In genomic region chr2:77054938-77055337, GRCh38 we compare ENCODE assay signal across 18 cellular contexts.
DNase-seq lines count a peak whose midpoint lies in the region; ATAC-seq, FAIRE-seq and TF ChIP-seq lines count a peak whose summit lies in the region.
"Had no signal": no experiment of that assay in that cellular context is flagged by ENCODE, and none has a peak within 500 bp of the region (broad histone marks: within the 10 kb centered on the region; RNA-seq: fewer than 3 reads in every experiment).

No MANE protein-coding gene starts in this region.

- no peaks in the 10 kb centered on the region for H3K36me3 Mint-ChIP-seq in type B pancreatic cell
- H3K36me3 Mint-ChIP-seq: naive thymus-derived CD4-positive, alpha-beta T cell had no signal

- no peaks in the 10 kb centered on the region for H3K4me1 Mint-ChIP-seq in type B pancreatic cell (ENCODE audit: unreplicated experiment)
- H3K4me1 Mint-ChIP-seq: naive thymus-derived CD4-positive, alpha-beta T cell had no signal

- H2AFZ ChIP-seq in DND-41 (ENCODE audit: low read depth, low read length) = no peak overlapping the region
- no peak overlapping the region for H2AFZ ChIP-seq in Karpas-422 (ENCODE audit: low read length)
- H2AFZ ChIP-seq in GM12878 (ENCODE audit: control insufficient read depth, low read depth, low read length) = no peak overlapping the region
- H2AFZ ChIP-seq: GM23248 had no signal

- SMC1A ChIA-PET in GM12878 (lab: Charles Lee; ENCODE audit: uncharacterized antibody, unreplicated experiment) = interaction anchor here (1.0 kb wide), 2 partner anchors 11 to 14 kb away, joined by 3 read pairs; no protein-coding TSS in a partner anchor

- TF ChIP-seq EP300 in GM12878 (IDR thresholded peaks at IDR 0.05; ENCODE audit: borderline replicate concordance in 1 of 2, control insufficient read depth in 1 of 2, low read depth in 2 of 2, low read length in 2 of 2) = no peak

- H3K9me3 Mint-ChIP-seq in type B pancreatic cell = no peaks in the 10 kb centered on the region

- intact Hi-C loops in GM12878 (cut with micrococcal nuclease; ENCODE audit: unreplicated experiment) = no loop called here

- peak; percentile 50; the same call in 1 of the 3 replicates for ATAC-seq in DND-41 (ENCODE audit: insufficient read depth, low read depth)
- ATAC-seq in GM12878 = 0 out of 3 replicates have a peak, but pooled peaks have one; percentile 37
- ATAC-seq in HG02973 (IDR thresholded peaks at IDR 0.05; ENCODE audit: unreplicated experiment) = no peak
- ATAC-seq: naive thymus-derived CD4-positive, alpha-beta T cell had no signal

- POLR2A ChIA-PET in GM12878 (lab: Charles Lee) = no interaction called here

- WGBS in GM12878 (ENCODE audit: insufficient coverage, insufficient replicate concordance, low lambda C conversion rate, missing lambda C conversion rate) = 30% methylated on average over 2 of the region's 2 CpGs
- 49% methylated on average over 2 of the region's 2 CpGs for WGBS in liver

- H3K27ac ChIP-seq in DND-41 (ENCODE audit: low read length) = no peak overlapping the region
- H3K27ac ChIP-seq in Karpas-422 (ENCODE audit: low read length) = no peak overlapping the region
- H3K27ac ChIP-seq in GM12878 (ENCODE audit: control insufficient read depth, insufficient read depth) = no peak overlapping the region
- no peak overlapping the region for H3K27ac ChIP-seq in liver (ENCODE audit: low read depth in 1 of 2, low read length in 2 of 2)
- no peak overlapping the region for H3K27ac ChIP-seq in coronary artery
- H3K27ac ChIP-seq: GM23248, suprapubic skin had no signal

- DNase-seq in DND-41 (no peak), Karpas-422 (peak; percentile 46), GM12878 (ENCODE audit: low read depth, low spot score) (no peak), type B pancreatic cell (ENCODE audit: extremely low spot score, unreplicated experiment) (no peak), SHP77 treated with DMSO at 0.1 percent for 48 hours (lab: John Stamatoyannopoulos, UW) (no peak), coronary artery (ENCODE audit: low spot score) (no peak)
- DNase-seq: activated CD4-positive, CD25-positive, alpha-beta regulatory T cell treated with anti-CD3 and anti-CD28 coated beads, Interleukin-2, amount 50 U/mL, for 72 hours; activated effector memory CD4-positive, alpha-beta T cell treated with Interleukin-2 at 50 U/mL for 16 hours; GM23248; naive thymus-derived CD4-positive, alpha-beta T cell; NCI-H1930; stimulated activated CD4-positive, alpha-beta T cell treated with anti-CD3 and anti-CD28 coated beads, Interleukin-4, amount 100 ng/mL, for 4 hours; stimulated activated CD8-positive, alpha-beta memory T cell treated with anti-CD3 and anti-CD28 coated beads, Interleukin-4, amount 100 ng/mL, for 48 hours had no signal

- H3K79me2 ChIP-seq in DND-41 (ENCODE audit: insufficient read depth, low read length) = no peaks in the 10 kb centered on the region
- no peaks in the 10 kb centered on the region for H3K79me2 ChIP-seq in Karpas-422 (ENCODE audit: low read length)
- no peaks in the 10 kb centered on the region for H3K79me2 ChIP-seq in GM12878 (ENCODE audit: control insufficient read depth, insufficient read depth, low read length)

- no peaks in the 10 kb centered on the region for H4K20me1 ChIP-seq in DND-41 (ENCODE audit: insufficient read depth, low read length)
- no peaks in the 10 kb centered on the region for H4K20me1 ChIP-seq in Karpas-422 (ENCODE audit: insufficient read depth, low read depth, low read length)
- H4K20me1 ChIP-seq in GM12878 (ENCODE audit: control insufficient read depth, insufficient read depth) = no peaks in the 10 kb centered on the region

- BruUV-seq in GM12878 (replicated peaks; lab: Mats Ljungman, UMichigan) = no TSS peak

- in situ Hi-C loops in GM12878 (cut with MboI) = no loop called here

- H3K4me2 ChIP-seq in DND-41 (ENCODE audit: insufficient read depth, low read length) (no peak overlapping the region), Karpas-422 (ENCODE audit: low read depth, low read length, poor library complexity, severe bottlenecking) (no peak overlapping the region), GM12878 (ENCODE audit: control insufficient read depth, insufficient read depth) (no peak overlapping the region)

- no peak for FAIRE-seq in GM12878 (lab: Jason Lieb, UNC)

- CTCF ChIA-PET in GM12878 (lab: Yijun Ruan, JAX) = no interaction called here

- H3K36me3 ChIP-seq in DND-41 (ENCODE audit: insufficient read depth, low read length) (no peaks in the 10 kb centered on the region), Karpas-422 (ENCODE audit: insufficient read depth, low read length) (no peaks in the 10 kb centered on the region), GM12878 (ENCODE audit: control insufficient read depth in 2 of 2, insufficient read depth in 2 of 2, low read length in 1 of 2) (no peaks in the 10 kb centered on the region), liver (ENCODE audit: control insufficient read depth in 4 of 4, insufficient read depth in 3 of 4, low read depth in 1 of 4, low read length in 3 of 4) (no peaks in the 10 kb centered on the region)
- H3K36me3 ChIP-seq: suprapubic skin had no signal

- TF ChIP-seq CTCF in DND-41 (IDR thresholded peaks at IDR 0.05; ENCODE audit: borderline replicate concordance, extremely low read depth, low read length, poor library complexity, severe bottlenecking) = no peak
- TF ChIP-seq CTCF in GM12878 (IDR thresholded peaks at IDR 0.05 in 2 of 3, conservative IDR thresholded peaks at IDR 0.05 in 1 of 3; ENCODE audit: control insufficient read depth in 2 of 3, extremely low read depth in 1 of 3, insufficient read depth in 1 of 3, low read depth in 3 of 3, low read length in 3 of 3) = no peak
- no peak for TF ChIP-seq CTCF in liver (IDR thresholded peaks at IDR 0.05; ENCODE audit: low read depth, low read length, missing input control)
- no peak for TF ChIP-seq CTCF in type B pancreatic cell (conservative IDR thresholded peaks at IDR 0.05)
- TF ChIP-seq CTCF in coronary artery (IDR thresholded peaks at IDR 0.05) = no peak

- TF ChIP-seq POLR2A in GM12878 (IDR thresholded peaks at IDR 0.05; ENCODE audit: low read depth, low read length) = no peak

- TF ChIP-seq RAD21 in GM12878 (IDR thresholded peaks at IDR 0.05; ENCODE audit: insufficient read depth, low read depth, low read length) = no peak
- no peak for TF ChIP-seq RAD21 in liver (IDR thresholded peaks at IDR 0.05)

- no peaks in the 10 kb centered on the region for H3K4me1 ChIP-seq in DND-41 (ENCODE audit: insufficient read depth, low read length)
- no peaks in the 10 kb centered on the region for H3K4me1 ChIP-seq in Karpas-422 (ENCODE audit: low read length)
- H3K4me1 ChIP-seq in GM12878 (ENCODE audit: control insufficient read depth, insufficient read depth, low read length) = no peaks in the 10 kb centered on the region
- no peaks in the 10 kb centered on the region for H3K4me1 ChIP-seq in liver (ENCODE audit: control insufficient read depth in 4 of 4, insufficient read depth in 4 of 4, low read length in 3 of 4)
- H3K4me1 ChIP-seq: suprapubic skin had no signal

- RAD21 ChIA-PET in GM12878 (lab: Charles Lee; ENCODE audit: unreplicated experiment) = no interaction called here

- no peak overlapping the region for H3K27ac Mint-ChIP-seq in type B pancreatic cell
- H3K27ac Mint-ChIP-seq: naive thymus-derived CD4-positive, alpha-beta T cell; T-helper 1 cell treated with Interleukin-12 subunit alpha and Interleukin-12 subunit beta and Interleukin-4 antibody, amounts not matched to agents 30 μg/mL and 1 μg/mL, for 36 hours had no signal

- H3K4me3 ChIP-seq in DND-41 (ENCODE audit: low read depth in 1 of 2, low read length in 2 of 2) (no peak overlapping the region), Karpas-422 (ENCODE audit: low read length) (no peak overlapping the region), GM12878 (no peak overlapping the region), liver (ENCODE audit: low read depth in 1 of 3, low read length in 3 of 3) (no peak overlapping the region), coronary artery (no peak overlapping the region)
- H3K4me3 ChIP-seq: GM23248, lung, suprapubic skin had no signal

- H3K27me3 ChIP-seq in DND-41 (ENCODE audit: insufficient read depth, low read length, poor library complexity) (no peaks in the 10 kb centered on the region), Karpas-422 (ENCODE audit: low read length) (no peaks in the 10 kb centered on the region), GM12878 (replicated peaks in 1 of 2; ENCODE audit: control insufficient read depth in 2 of 2, insufficient read depth in 2 of 2, low read length in 1 of 2) (no peaks in the 10 kb centered on the region), liver (ENCODE audit: control insufficient read depth in 4 of 4, insufficient read depth in 4 of 4, low read length in 3 of 4) (no peaks in the 10 kb centered on the region)
- H3K27me3 ChIP-seq: suprapubic skin had no signal

- H3K9me3 ChIP-seq in DND-41 (ENCODE audit: insufficient read depth, low read length, severe bottlenecking) (no peaks in the 10 kb centered on the region), Karpas-422 (ENCODE audit: low read length) (no peaks in the 10 kb centered on the region; the same call in 1 of the 2 replicates), GM12878 (replicated peaks; ENCODE audit: control insufficient read depth, insufficient read depth, low read length) (no peaks in the 10 kb centered on the region), liver (ENCODE audit: control insufficient read depth in 4 of 4, low read length in 3 of 4) (no peaks in the 10 kb centered on the region)
- H3K9me3 ChIP-seq: suprapubic skin had no signal

- H3K9ac ChIP-seq in DND-41 (ENCODE audit: low read depth, low read length) = no peak overlapping the region
- H3K9ac ChIP-seq in Karpas-422 (ENCODE audit: low read length) = no peak overlapping the region
- H3K9ac ChIP-seq in GM12878 (ENCODE audit: control insufficient read depth, insufficient read depth, low read length) = no peak overlapping the region
- H3K9ac ChIP-seq in liver (ENCODE audit: low read depth in 1 of 2, low read length in 2 of 2) = no peak overlapping the region
- H3K9ac ChIP-seq: GM23248 had no signal

- H3K27me3 Mint-ChIP-seq in type B pancreatic cell = no peaks in the 10 kb centered on the region
- H3K27me3 Mint-ChIP-seq: naive thymus-derived CD4-positive, alpha-beta T cell had no signal

- no peaks in the 10 kb centered on the region for H3K9me2 ChIP-seq in Karpas-422 (replicated peaks; ENCODE audit: insufficient read depth, low read length)

- H3K4me3 Mint-ChIP-seq in type B pancreatic cell = no peak overlapping the region
- H3K4me3 Mint-ChIP-seq: naive thymus-derived CD4-positive, alpha-beta T cell; T-helper 1 cell treated with Interleukin-12 subunit alpha and Interleukin-12 subunit beta and Interleukin-4 antibody, amounts not matched to agents 30 μg/mL and 1 μg/mL, for 36 hours had no signal

TF ChIP-seq in liver, 16 proteins besides CTCF, POLR2A, EP300 and RAD21 (continues in another document):
- no peak for TF ChIP-seq EGR1 (IDR thresholded peaks at IDR 0.05; ENCODE audit: low read depth in 2 of 2)
